In the genomic region with DNA sequence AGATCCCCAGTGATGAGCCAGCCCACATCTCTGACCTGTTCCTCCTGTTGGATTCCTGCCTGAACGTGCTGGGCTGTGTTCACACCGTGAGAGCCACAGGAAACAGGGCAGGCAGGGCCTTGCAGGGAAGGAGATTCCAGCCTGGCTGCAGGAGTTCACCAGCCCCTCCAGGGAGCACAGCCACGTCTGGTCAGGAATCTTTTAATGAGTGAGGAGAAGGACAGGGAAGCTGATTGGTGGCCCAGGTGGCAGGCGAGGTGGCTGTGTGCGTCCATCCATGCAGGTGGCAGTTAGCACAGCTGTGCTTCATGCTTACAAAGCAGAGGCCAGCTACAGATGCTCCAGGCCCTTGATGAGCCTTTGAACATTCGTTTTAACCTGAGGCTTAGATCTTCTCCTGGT, we compare ENCODE assay signal across 13 cellular contexts. TPM values are rescaled to one million over a fixed set of nuclear protein-coding genes. Genes with fewer than 3 reads are reported as not detected.
DNase-seq lines count a peak whose midpoint lies in the region; ATAC-seq and TF ChIP-seq lines count a peak whose summit lies in the region.
"Had no signal": no experiment of that assay in that cellular context is flagged by ENCODE, and none has a peak within 500 bp of the region (broad histone marks: within the 10 kb centered on the region; RNA-seq: fewer than 3 reads in every experiment).

No MANE protein-coding gene starts in this region.

- intact Hi-C loops in colonic mucosa (cut with DNase I) = no loop called here

- no peaks in the 10 kb centered on the region for H3K36me3 Mint-ChIP-seq in mesothelial cell of epicardium
- H3K36me3 Mint-ChIP-seq: activated naive CD8-positive, alpha-beta T cell; naive thymus-derived CD8-positive, alpha-beta T cell had no signal

- H3K27me3 Mint-ChIP-seq in mesothelial cell of epicardium (ENCODE audit: low read depth) = peaks cover 1% of the 10 kb centered on the region

- no peaks in the 10 kb centered on the region for H3K4me1 ChIP-seq in colonic mucosa

- H3K9me3 Mint-ChIP-seq in mesothelial cell of epicardium = no peaks in the 10 kb centered on the region
- H3K9me3 Mint-ChIP-seq: naive thymus-derived CD8-positive, alpha-beta T cell; stimulated activated naive CD8-positive, alpha-beta T cell treated with anti-CD3 and anti-CD28 coated beads, Interleukin-15, Interleukin-2, amounts not matched to agents 100 ng/mL and 50 ng/mL, for 24 hours had no signal

- no peaks in the 10 kb centered on the region for H3K9me3 ChIP-seq in colonic mucosa
- H3K9me3 ChIP-seq: Peyer's patch had no signal

- TF ChIP-seq CTCF in mesothelial cell of epicardium (IDR thresholded peaks at IDR 0.05; ENCODE audit: unreplicated experiment) (no peak), colonic mucosa (IDR thresholded peaks at IDR 0.05) (no peak)

- no peak overlapping the region for H3K4me3 ChIP-seq in colonic mucosa
- H3K4me3 ChIP-seq: Peyer's patch had no signal

- no peak overlapping the region for H3K9ac ChIP-seq in colonic mucosa (ENCODE audit: low read depth in 2 of 2, low read length in 2 of 2)

- H3K4me1 Mint-ChIP-seq in mesothelial cell of epicardium = peaks cover 19% of the 10 kb centered on the region

- H3K36me3 ChIP-seq in colonic mucosa = no peaks in the 10 kb centered on the region

- H3K27ac Mint-ChIP-seq in mesothelial cell of epicardium = peak overlapping the region; percentile 31
- H3K27ac Mint-ChIP-seq: activated naive CD8-positive, alpha-beta T cell; naive thymus-derived CD8-positive, alpha-beta T cell; stimulated activated naive CD8-positive, alpha-beta T cell treated with anti-CD3 and anti-CD28 coated beads, Interleukin-15, Interleukin-2, amounts not matched to agents 100 ng/mL and 50 ng/mL, for 24 hours had no signal

- DNase-seq in RPMI8226 (peak; percentile 87), mesothelial cell of epicardium (ENCODE audit: low spot score in 2 of 2, unreplicated experiment in 2 of 2) (no peak), colonic mucosa (no peak), cortex of kidney (lab: John Stamatoyannopoulos, UW) (no peak), GM19240 (ENCODE audit: insufficient read length, low spot score) (no peak)
- DNase-seq: activated CD4-positive, alpha-beta T cell treated with anti-CD3 and anti-CD28 coated beads for 48 hours; naive thymus-derived CD8-positive, alpha-beta T cell had no signal

- ATAC-seq in GM18858 (IDR thresholded peaks at IDR 0.05; ENCODE audit: unreplicated experiment) (peak; percentile 34), HG03108 (IDR thresholded peaks at IDR 0.05; ENCODE audit: unreplicated experiment) (peak; percentile 29), HG03135 (IDR thresholded peaks at IDR 0.05; ENCODE audit: unreplicated experiment) (no peak)
- ATAC-seq: naive thymus-derived CD8-positive, alpha-beta T cell had no signal

- no peak overlapping the region for H3K4me3 Mint-ChIP-seq in mesothelial cell of epicardium
- H3K4me3 Mint-ChIP-seq: activated naive CD8-positive, alpha-beta T cell; naive thymus-derived CD8-positive, alpha-beta T cell; stimulated activated naive CD8-positive, alpha-beta T cell treated with anti-CD3 and anti-CD28 coated beads, Interleukin-15, Interleukin-2, amounts not matched to agents 100 ng/mL and 50 ng/mL, for 24 hours had no signal

- no peak overlapping the region for H3K27ac ChIP-seq in colonic mucosa
- H3K27ac ChIP-seq: Peyer's patch had no signal

- no peaks in the 10 kb centered on the region for H3K27me3 ChIP-seq in colonic mucosa
- H3K27me3 ChIP-seq: Peyer's patch had no signal

RNA-seq across cellular contexts. Expression of a gene that starts 10.5 kb away (rescaled TPM):
- total RNA-seq in mesothelial cell of epicardium (1.4 to 2.3 TPM (median 2.0 TPM) in 3 replicates), colonic mucosa (10 to 100 TPM; 29.6 to 36.0 TPM)

RNA-seq across cellular contexts. Expression of a gene that starts 50.0 kb away (rescaled TPM):
- total RNA-seq in mesothelial cell of epicardium (not detected in 3 replicates), colonic mucosa (1 to 10 TPM; 3.8 to 7.4 TPM)
- total RNA-seq: naive thymus-derived CD8-positive, alpha-beta T cell had no signal
